Comparison of ENCODE assay signal across 14 cellular contexts in genomic region chr13:80923907-80924306, GRCh38.
A peak's percentile ranks its signal among the peaks of the same experiment; 100 is the strongest.
DNase-seq lines count a peak whose midpoint lies in the region; ATAC-seq, FAIRE-seq and TF ChIP-seq lines count a peak whose summit lies in the region.
"Had no signal": no experiment of that assay in that cellular context is flagged by ENCODE, and none has a peak within 500 bp of the region (broad histone marks: within the 10 kb centered on the region; RNA-seq: fewer than 3 reads in every experiment).

No MANE protein-coding gene starts in this region.

- H2BK20ac ChIP-seq in H9 (ENCODE audit: low read depth, low read length, poor library complexity, severe bottlenecking) (no peak overlapping the region), H1 (ENCODE audit: low read length) (no peak overlapping the region)

- H3K36me3 Mint-ChIP-seq in H9 (ENCODE audit: insufficient read depth in 1 of 3, low read depth in 3 of 3) (no peaks in the 10 kb centered on the region), immature natural killer cell (no peaks in the 10 kb centered on the region)
- H3K36me3 Mint-ChIP-seq: IgD-negative memory B cell, T-cell had no signal

- no peak for TF ChIP-seq EP300 in H1 (IDR thresholded peaks at IDR 0.05; ENCODE audit: borderline replicate concordance in 1 of 2, low read depth in 2 of 2, low read length in 2 of 2)

- CTCF ChIA-PET in H1 (lab: Charles Lee; ENCODE audit: partially characterized antibody), result interaction anchor here (0.6 to 1.5 kb wide), 8 partner anchors 9 to 1295 kb away, joined by 3 read pairs; no protein-coding TSS in a partner anchor

- no peaks in the 10 kb centered on the region for H3K36me3 ChIP-seq in H1 (ENCODE audit: control insufficient read depth in 2 of 4, insufficient read depth in 4 of 4, low read length in 3 of 4)
- H3K36me3 ChIP-seq in trophoblast cell (ENCODE audit: control insufficient read depth in 1 of 2, insufficient read depth in 2 of 2, low read length in 2 of 2), result no peaks in the 10 kb centered on the region

- H2AFZ ChIP-seq in H9 (ENCODE audit: low read length) (no peak overlapping the region), H1 (ENCODE audit: low read length) (no peak overlapping the region), trophoblast cell (ENCODE audit: insufficient read depth, low read length, poor library complexity) (no peak overlapping the region)

- H3K23ac ChIP-seq in H9 (ENCODE audit: insufficient read length, low read depth, low read length), result no peak overlapping the region
- no peak overlapping the region for H3K23ac ChIP-seq in H1 (ENCODE audit: insufficient read length)
- no peak overlapping the region for H3K23ac ChIP-seq in trophoblast cell (ENCODE audit: low read length)

- TF ChIP-seq RAD21 in H1 (IDR thresholded peaks at IDR 0.05 in 1 of 2, conservative IDR thresholded peaks at IDR 0.05 in 1 of 2; ENCODE audit: low read depth in 2 of 2, low read length in 2 of 2), result peak; percentile 60 to 61

- H3K4me3 ChIP-seq in H1 (ENCODE audit: extremely low read depth in 1 of 4, insufficient read depth in 2 of 4, low read depth in 3 of 4, low read length in 4 of 4), result no peak overlapping the region
- no peak overlapping the region for H3K4me3 ChIP-seq in trophoblast cell (ENCODE audit: low read depth, low read length)

- H3K4me3 Mint-ChIP-seq in H9 (no peak overlapping the region), immature natural killer cell (no peak overlapping the region)
- H3K4me3 Mint-ChIP-seq: activated CD4-positive, alpha-beta T cell treated with anti-CD3 and anti-CD28 coated beads, Interleukin-2, amount 10 ng/mL, durations not matched to agents 24 days and 14 days; activated T-helper 1 cell treated with anti-CD3 and anti-CD28 coated beads, Interleukin-12 subunit alpha, Interleukin-12 subunit beta, Interleukin-2, Interleukin-4 antibody, amounts not matched to agents 30 ng/mL and 10 ng/mL and 1 ng/mL, durations not matched to agents 14 hours and 24 hours and 36 hours; IgD-negative memory B cell; T-cell had no signal

- H2BK5ac ChIP-seq in H9 (ENCODE audit: insufficient read length, low read length) (no peak overlapping the region), H1 (ENCODE audit: low read depth, low read length) (no peak overlapping the region), trophoblast cell (ENCODE audit: low read depth, low read length, poor library complexity) (no peak overlapping the region)

- no peak overlapping the region for H3K27ac Mint-ChIP-seq in H9
- no peak overlapping the region for H3K27ac Mint-ChIP-seq in immature natural killer cell
- H3K27ac Mint-ChIP-seq: activated CD4-positive, alpha-beta T cell treated with anti-CD3 and anti-CD28 coated beads, Interleukin-2, amount 10 ng/mL, durations not matched to agents 24 days and 14 days; activated T-helper 1 cell treated with anti-CD3 and anti-CD28 coated beads, Interleukin-12 subunit alpha, Interleukin-12 subunit beta, Interleukin-2, Interleukin-4 antibody, amounts not matched to agents 30 ng/mL and 10 ng/mL and 1 ng/mL, durations not matched to agents 14 hours and 24 hours and 36 hours; IgD-negative memory B cell; T-cell had no signal

- H3K56ac ChIP-seq in H9 (ENCODE audit: insufficient read length, low read depth, low read length) (no peak overlapping the region), H1 (replicated peaks; ENCODE audit: insufficient read length, low read depth, low read length) (no peak overlapping the region)

- no peaks in the 10 kb centered on the region for H3K23me2 ChIP-seq in H9 (ENCODE audit: insufficient read length, low read depth, low read length, poor library complexity, severe bottlenecking)
- no peaks in the 10 kb centered on the region for H3K23me2 ChIP-seq in H1 (ENCODE audit: low read depth, low read length)

- no CpG with 5 or more reads among the region's 3 CpGs for WGBS in H9 (ENCODE audit: extremely low coverage, insufficient read length, low lambda C conversion rate)
- 94% methylated on average over 3 of the region's 3 CpGs; no CpG with 5 or more reads in 1 of the 2 experiments for WGBS in H1 (ENCODE audit: extremely low coverage in 1 of 2, insufficient coverage in 1 of 2, insufficient read length in 1 of 2, insufficient replicate concordance in 2 of 2, low coverage in 1 of 2, low lambda C conversion rate in 2 of 2, missing lambda C conversion rate in 1 of 2), 2 experiments
- no CpG with 5 or more reads among the region's 3 CpGs for WGBS in trophoblast cell (ENCODE audit: extremely low coverage, insufficient coverage, insufficient read length)

- H3K27me3 ChIP-seq in H9 (ENCODE audit: insufficient read depth, low read length) (no peaks in the 10 kb centered on the region), H1 (replicated peaks in 1 of 4; ENCODE audit: control insufficient read depth in 3 of 4, extremely low read depth in 1 of 4, insufficient read depth in 3 of 4, low read length in 3 of 4) (no peaks in the 10 kb centered on the region), trophoblast cell (ENCODE audit: insufficient read depth, low read length) (no peaks in the 10 kb centered on the region)

- H2BK12ac ChIP-seq in H9 (ENCODE audit: insufficient read length, low read depth, low read length), result no peak overlapping the region
- H2BK12ac ChIP-seq in H1 (ENCODE audit: low read depth, low read length), result no peak overlapping the region
- H2BK12ac ChIP-seq in trophoblast cell (ENCODE audit: low read length), result no peak overlapping the region

- H3K4me2 ChIP-seq in H9 (ENCODE audit: insufficient read depth, insufficient read length, low read length) (no peak overlapping the region), H1 (ENCODE audit: insufficient read depth in 1 of 2, low read depth in 2 of 2, low read length in 2 of 2) (no peak overlapping the region), trophoblast cell (ENCODE audit: low read length) (no peak overlapping the region)

- H3K79me1 ChIP-seq in H9 (ENCODE audit: insufficient read depth, low read depth, low read length, poor library complexity, severe bottlenecking), result no peaks in the 10 kb centered on the region
- H3K79me1 ChIP-seq in H1 (ENCODE audit: low read depth, low read length), result no peaks in the 10 kb centered on the region
- no peaks in the 10 kb centered on the region for H3K79me1 ChIP-seq in trophoblast cell (ENCODE audit: low read length)

- no peaks in the 10 kb centered on the region for H3K79me2 ChIP-seq in H9 (ENCODE audit: insufficient read depth, low read length)
- no peaks in the 10 kb centered on the region for H3K79me2 ChIP-seq in H1 (ENCODE audit: control insufficient read depth in 1 of 2, insufficient read depth in 2 of 2, low read length in 2 of 2)
- H3K79me2 ChIP-seq in trophoblast cell (ENCODE audit: control insufficient read depth, insufficient read depth, low read length, poor library complexity), result no peaks in the 10 kb centered on the region

- H4K5ac ChIP-seq in H9 (ENCODE audit: insufficient read length, low read depth, low read length), result no peak overlapping the region
- no peak overlapping the region for H4K5ac ChIP-seq in H1 (ENCODE audit: insufficient read length, low read depth, low read length)

- H2AK5ac ChIP-seq in H9 (ENCODE audit: insufficient read length, low read length) (no peak overlapping the region), H1 (ENCODE audit: low read depth, low read length) (no peak overlapping the region), trophoblast cell (ENCODE audit: low read length) (no peak overlapping the region)

- H4K20me1 ChIP-seq in H9 (ENCODE audit: control insufficient read depth, insufficient read depth, insufficient read length), result no peaks in the 10 kb centered on the region
- no peaks in the 10 kb centered on the region for H4K20me1 ChIP-seq in H1 (replicated peaks in 1 of 2; ENCODE audit: control insufficient read depth in 1 of 2, insufficient read depth in 2 of 2, low read length in 2 of 2)

- no peak for ATAC-seq in GM21526 (IDR thresholded peaks at IDR 0.05; ENCODE audit: low FRiP score, unreplicated experiment)
- ATAC-seq: T-cell had no signal

- H3K18ac ChIP-seq in H9 (ENCODE audit: insufficient read length, low read depth, low read length), result no peak overlapping the region
- no peak overlapping the region for H3K18ac ChIP-seq in H1 (ENCODE audit: extremely low read depth, low read length)
- H3K18ac ChIP-seq in trophoblast cell (ENCODE audit: low read length), result no peak overlapping the region

- H2BK120ac ChIP-seq in H9 (ENCODE audit: low read depth, low read length, poor library complexity, severe bottlenecking) (no peak overlapping the region), H1 (replicated peaks; ENCODE audit: low read depth, low read length) (no peak overlapping the region), trophoblast cell (ENCODE audit: insufficient read depth, low read length, poor library complexity) (no peak overlapping the region)

- H3T11ph ChIP-seq in H9 (ENCODE audit: low read length), result no peak overlapping the region

- H3K4ac ChIP-seq in H9 (ENCODE audit: low read depth, low read length), result no peak overlapping the region
- H3K4ac ChIP-seq in H1 (replicated peaks; ENCODE audit: insufficient read length, low read depth, low read length), result no peak overlapping the region
- no peak overlapping the region for H3K4ac ChIP-seq in trophoblast cell (ENCODE audit: low read depth, low read length)

- H3K27ac ChIP-seq in H9 (ENCODE audit: insufficient read length, low read depth, low read length), result no peak overlapping the region
- no peak overlapping the region for H3K27ac ChIP-seq in H1 (ENCODE audit: low read depth, low read length)
- no peak overlapping the region for H3K27ac ChIP-seq in trophoblast cell (ENCODE audit: low read depth, low read length)

- no peak for FAIRE-seq in H1 (lab: Jason Lieb, UNC)

- no peak overlapping the region for H2BK15ac ChIP-seq in H9 (ENCODE audit: low read depth, low read length)
- H2BK15ac ChIP-seq in H1 (ENCODE audit: low read length), result no peak overlapping the region

- no peak for DNase-seq in H9
- peak; percentile 18 for DNase-seq in NCI-H69 (lab: John Stamatoyannopoulos, UW)
- no peak for DNase-seq in H1 (ENCODE audit: low read depth in 1 of 2, low spot score in 2 of 2)
- DNase-seq in immature natural killer cell, result peak in 2 of 3 donors; percentile 4 to 6
- DNase-seq in DMS79 treated with DMSO at 0.1 percent for 48 hours (lab: John Stamatoyannopoulos, UW), result no peak
- DNase-seq in AG08396 (ENCODE audit: low spot score), result no peak
- no peak for DNase-seq in trophoblast cell
- DNase-seq: activated CD4-positive, alpha-beta T cell treated with anti-CD3 and anti-CD28 coated beads, Interleukin-2, amount 10 ng/mL, durations not matched to agents 24 days and 14 days; aorta; NCI-H187; T-cell had no signal

- POLR2A ChIA-PET in H1 (lab: Charles Lee; ENCODE audit: partially characterized antibody), result no interaction called here

- no peak overlapping the region for H3K9ac ChIP-seq in H9 (ENCODE audit: extremely low read depth, insufficient read length, low read length)
- H3K9ac ChIP-seq in H1 (replicated peaks in 1 of 4; ENCODE audit: extremely low read depth in 1 of 4, low read depth in 3 of 4, low read length in 3 of 4), result no peak overlapping the region
- no peak overlapping the region for H3K9ac ChIP-seq in trophoblast cell (ENCODE audit: low read length)

- no peak overlapping the region for H4K12ac ChIP-seq in trophoblast cell (ENCODE audit: low read depth, low read length)

- no peak for TF ChIP-seq POLR2A in H1 (IDR thresholded peaks at IDR 0.05; ENCODE audit: control extremely low read depth in 1 of 2, low read depth in 2 of 2, low read length in 2 of 2)

- H3K9me3 ChIP-seq in H9 (ENCODE audit: control insufficient read depth, low read depth, low read length) (no peaks in the 10 kb centered on the region), H1 (ENCODE audit: insufficient read depth in 2 of 2, low read depth in 1 of 2, low read length in 1 of 2) (no peaks in the 10 kb centered on the region), trophoblast cell (ENCODE audit: insufficient read depth, low read depth, low read length) (no peaks in the 10 kb centered on the region)

- H4K8ac ChIP-seq in H9 (replicated peaks; ENCODE audit: insufficient read length, low read depth, low read length) (no peak overlapping the region), H1 (ENCODE audit: extremely low read depth, insufficient read depth, low read length) (no peak overlapping the region), trophoblast cell (ENCODE audit: low read depth, low read length) (no peak overlapping the region)

- no peaks in the 10 kb centered on the region for H3K9me3 Mint-ChIP-seq in H9
- H3K9me3 Mint-ChIP-seq in immature natural killer cell, result no peaks in the 10 kb centered on the region
- H3K9me3 Mint-ChIP-seq: activated CD4-positive, alpha-beta T cell treated with anti-CD3 and anti-CD28 coated beads, Interleukin-2, amount 10 ng/mL, durations not matched to agents 24 days and 14 days; activated T-helper 1 cell treated with anti-CD3 and anti-CD28 coated beads, Interleukin-12 subunit alpha, Interleukin-12 subunit beta, Interleukin-2, Interleukin-4 antibody, amounts not matched to agents 30 ng/mL and 10 ng/mL and 1 ng/mL, durations not matched to agents 14 hours and 24 hours and 36 hours; T-cell had no signal

- H3K4me1 ChIP-seq in H9 (ENCODE audit: insufficient read depth, low read length) (no peaks in the 10 kb centered on the region), H1 (replicated peaks in 1 of 4; ENCODE audit: control insufficient read depth in 3 of 4, insufficient read depth in 4 of 4, low read length in 3 of 4) (no peaks in the 10 kb centered on the region), trophoblast cell (ENCODE audit: control insufficient read depth in 1 of 2, insufficient read depth in 2 of 2, low read length in 2 of 2) (no peaks in the 10 kb centered on the region)

- H3K27me3 Mint-ChIP-seq in H9 (ENCODE audit: low read depth) (no peaks in the 10 kb centered on the region), immature natural killer cell (ENCODE audit: low read depth in 3 of 3) (no peaks in the 10 kb centered on the region)
- H3K27me3 Mint-ChIP-seq: activated CD4-positive, alpha-beta T cell treated with anti-CD3 and anti-CD28 coated beads, Interleukin-2, amount 10 ng/mL, durations not matched to agents 24 days and 14 days; IgD-negative memory B cell; T-cell had no signal

- H3K14ac ChIP-seq in H9 (ENCODE audit: insufficient read depth, low read length) (no peak overlapping the region), H1 (ENCODE audit: insufficient read length) (no peak overlapping the region), trophoblast cell (ENCODE audit: low read length) (no peak overlapping the region)

- peak; percentile 48 for TF ChIP-seq CTCF in H9 (conservative IDR thresholded peaks at IDR 0.05)
- peak in 1 of 3 experiments; percentile 17; a peak in 1 of 4 replicates for TF ChIP-seq CTCF in H1 (IDR thresholded peaks at IDR 0.05; ENCODE audit: control extremely low read depth in 1 of 3, insufficient read depth in 1 of 3, low read depth in 1 of 3, low read length in 3 of 3)

- H4K91ac ChIP-seq in H9 (ENCODE audit: insufficient read length, low read depth, low read length) (no peak overlapping the region), H1 (replicated peaks; ENCODE audit: insufficient read length, low read length) (no peak overlapping the region), trophoblast cell (ENCODE audit: low read depth, low read length) (no peak overlapping the region)

- H3K4me1 Mint-ChIP-seq in H9 (no peaks in the 10 kb centered on the region), immature natural killer cell (no peaks in the 10 kb centered on the region)
- H3K4me1 Mint-ChIP-seq: activated CD4-positive, alpha-beta T cell treated with anti-CD3 and anti-CD28 coated beads, Interleukin-2, amount 10 ng/mL, durations not matched to agents 24 days and 14 days; IgD-negative memory B cell; T-cell had no signal

Comparison
In these comparisons a context has a peak if more than half of its experiments do, and no peak if none do; other contexts are left out.
1. DNase-seq: peak in NCI-H69 (single experiment) and immature natural killer cell (2 of 3); none in H9 (single experiment), H1 (0 of 2), DMS79 treated with DMSO at 0.1 percent for 48 hours (single experiment), AG08396 (single experiment) and trophoblast cell (0 of 2).